Comparison of ENCODE assay signal across 30 cellular contexts in the genomic region with DNA sequence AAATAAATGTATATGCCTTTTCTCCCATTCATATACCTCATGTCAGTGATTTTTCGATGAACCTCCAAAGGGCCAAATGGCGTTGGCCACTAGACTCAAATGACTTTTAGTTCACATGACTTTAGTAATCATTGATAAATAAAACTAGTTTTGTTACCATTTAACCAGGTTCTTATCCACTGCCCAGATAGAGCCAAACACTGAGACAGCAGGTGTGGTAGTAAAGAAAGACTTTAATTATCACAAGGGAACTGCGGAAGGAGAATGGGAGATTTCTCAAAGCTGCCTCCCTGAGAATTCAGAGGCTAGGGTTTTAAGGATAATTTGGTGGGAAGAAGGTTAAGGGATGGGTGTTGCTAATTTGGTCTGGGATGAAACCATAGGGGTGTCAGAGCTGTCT.
"Had no signal": no experiment of that assay in that cellular context is flagged by ENCODE, and none has a peak within 500 bp of the region (broad histone marks: within the 10 kb centered on the region; RNA-seq: fewer than 3 reads in every experiment).

No MANE protein-coding gene starts in this region.

- DNase-seq: naive thymus-derived CD4-positive, alpha-beta T cell; natural killer cell; occipital lobe; ovary; posterior cingulate gyrus; psoas muscle; right cardiac atrium; spleen; stimulated activated CD4-positive, alpha-beta T cell treated with anti-CD3 and anti-CD28 coated beads, Interleukin-12 subunit alpha, Interleukin-12 subunit beta, amount 100 ng/mL, for 4 hours; stimulated activated CD4-positive, alpha-beta T cell treated with anti-CD3 and anti-CD28 coated beads, Interleukin-1b, Interleukin-23, amount 100 ng/mL, for 48 hours; stimulated activated CD4-positive, alpha-beta T cell treated with anti-CD3 and anti-CD28 coated beads, Interleukin-4, amount 100 ng/mL, for 1 hour; stimulated activated CD4-positive, alpha-beta T cell treated with anti-CD3 and anti-CD28 coated beads, Interleukin-4, amount 100 ng/mL, for 4 hours; stimulated activated CD8-positive, alpha-beta memory T cell treated with anti-CD3 and anti-CD28 coated beads, Interleukin-4, amount 100 ng/mL, for 48 hours; stimulated activated naive CD4-positive, alpha-beta T cell; stimulated activated naive CD8-positive, alpha-beta T cell treated with anti-CD3 and anti-CD28 coated beads, Interleukin-15, amount 100 ng/mL, for 72 hours; stimulated activated naive CD8-positive, alpha-beta T cell treated with anti-CD3 and anti-CD28 coated beads, Interleukin-15, Interleukin-2, amounts not matched to agents 100 U/mL and 50 U/mL, for 24 hours; substantia nigra; thyroid gland; trophoblast cell; upper lobe of left lung had no signal

- H3K79me2 ChIP-seq: parathyroid adenoma had no signal

- H3K9me3 ChIP-seq: thyroid gland had no signal

- FAIRE-seq: urothelium cell line had no signal

- H3K27me3 ChIP-seq: neural progenitor cell, ovary, spleen, thyroid gland, tibial nerve, upper lobe of left lung, vagina had no signal

- H3K4me3 ChIP-seq: neural progenitor cell, ovary, psoas muscle, skin epidermis, smooth muscle cell, spleen, thoracic aorta, thyroid gland, tibial nerve, upper lobe of left lung, vagina had no signal

- ATAC-seq: naive thymus-derived CD4-positive, alpha-beta T cell; natural killer cell; psoas muscle; right cardiac atrium; sciatic nerve; stimulated activated memory B cell treated with anti-CD40 and anti-IgM and Interleukin-4, amounts not matched to agents 10 μg/mL and 1 μg/mL and 100 μg/mL, for 72 hours; stimulated activated naive CD8-positive, alpha-beta T cell treated with anti-CD3 and anti-CD28 coated beads, Interleukin-15, amount 100 ng/mL, for 72 hours; stimulated activated naive CD8-positive, alpha-beta T cell treated with anti-CD3 and anti-CD28 coated beads, Interleukin-15, Interleukin-2, amounts not matched to agents 100 U/mL and 50 U/mL, for 24 hours had no signal

- H3K4me1 ChIP-seq: neural progenitor cell, parathyroid adenoma, psoas muscle, spleen, thyroid gland, tibial nerve, upper lobe of left lung, vagina had no signal

- H3K36me3 ChIP-seq: ovary, thoracic aorta, thyroid gland, upper lobe of left lung had no signal

- H3K27ac ChIP-seq: neural progenitor cell, ovary, parathyroid adenoma, psoas muscle, skin epidermis, spleen, thoracic aorta, thyroid gland, tibial nerve, upper lobe of left lung, vagina had no signal

- H3K9ac ChIP-seq: neural progenitor cell, parathyroid adenoma had no signal

- H3K4me2 ChIP-seq: neural progenitor cell, smooth muscle cell had no signal

- H2AFZ ChIP-seq: neural progenitor cell, parathyroid adenoma had no signal
